17 cellular contexts compared by ENCODE assay signal in the genomic region with DNA sequence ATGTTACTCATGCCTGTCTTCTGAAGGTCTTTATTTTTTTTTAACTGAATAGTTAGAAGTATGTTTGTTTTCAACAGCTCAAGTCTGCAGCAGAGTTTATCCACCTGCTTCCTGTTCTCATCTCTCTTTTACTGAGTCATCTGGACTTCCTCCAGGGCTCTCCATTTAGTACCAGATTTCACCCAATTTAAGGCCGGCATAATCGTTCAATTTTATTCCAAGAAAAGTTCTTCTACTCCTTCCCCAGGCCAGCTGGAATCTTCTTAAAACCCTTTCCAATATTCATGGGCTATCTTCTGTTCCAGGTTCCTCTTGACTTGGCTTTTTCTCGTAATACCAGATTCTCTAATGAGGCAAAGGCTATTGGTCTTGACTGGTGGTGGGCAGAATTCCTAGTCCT.
DNase-seq lines count a peak whose midpoint lies in the region; ATAC-seq, FAIRE-seq and TF ChIP-seq lines count a peak whose summit lies in the region.
"Had no signal": no experiment of that assay in that cellular context is flagged by ENCODE, and none has a peak within 500 bp of the region (broad histone marks: within the 10 kb centered on the region; RNA-seq: fewer than 3 reads in every experiment).

No MANE protein-coding gene starts in this region.

- no peak overlapping the region for H3K27ac Mint-ChIP-seq in astrocyte (ENCODE audit: unreplicated experiment)
- H3K27ac Mint-ChIP-seq: activated naive CD8-positive, alpha-beta T cell had no signal

- H3K9me3 ChIP-seq in right atrium auricular region: peaks cover 0 to 8% of the 10 kb centered on the region in 2 donors
- no peaks in the 10 kb centered on the region for H3K9me3 ChIP-seq in astrocyte (ENCODE audit: insufficient read depth, low read depth, low read length)
- H3K9me3 ChIP-seq in heart right ventricle: peaks cover 0 to 14% (median 0%) of the 10 kb centered on the region in 11 donors

- intact Hi-C loops in Right ventricle myocardium superior (cut with DNase I) (no loop called here), heart right ventricle (cut with DNase I) (loop anchor here in 3 of 10 donors (10.0 kb wide), 1 partner anchor 451 kb away; no protein-coding TSS in a partner anchor), posterior cingulate gyrus (cut with DNase I) (loop anchor here (10.0 kb wide), 1 partner anchor 441 kb away; no protein-coding TSS in a partner anchor)

- no peaks in the 10 kb centered on the region for H3K36me3 Mint-ChIP-seq in astrocyte (ENCODE audit: low read depth, unreplicated experiment)
- H3K36me3 Mint-ChIP-seq: activated naive CD8-positive, alpha-beta T cell had no signal

- TF ChIP-seq CTCF in right atrium auricular region (IDR thresholded peaks at IDR 0.05) (no peak), astrocyte (IDR thresholded peaks at IDR 0.05; ENCODE audit: insufficient read depth, low read depth, low read length) (no peak), heart right ventricle (IDR thresholded peaks at IDR 0.05) (no peak), coronary artery (IDR thresholded peaks at IDR 0.05) (no peak)

- H3K4me1 Mint-ChIP-seq in astrocyte (ENCODE audit: low read depth, unreplicated experiment): no peaks in the 10 kb centered on the region

- ATAC-seq in Right ventricle myocardium superior (ENCODE audit: poor library complexity): peak; percentile 77
- ATAC-seq in heart right ventricle: peak; percentile 50 to 87 (median 77)
- ATAC-seq in HG03175 (IDR thresholded peaks at IDR 0.05; ENCODE audit: unreplicated experiment): no peak
- ATAC-seq: activated CD4-positive, CD25-positive, alpha-beta regulatory T cell treated with anti-CD3 and anti-CD28 coated beads, Interleukin-2, amount 50 U/mL, for 24 hours had no signal

- no peak for FAIRE-seq in astrocyte (lab: Jason Lieb, UNC)
- FAIRE-seq: D721Med had no signal

- H2AFZ ChIP-seq in astrocyte (ENCODE audit: low read depth, low read length): no peak overlapping the region

- H3K9me3 Mint-ChIP-seq in astrocyte (ENCODE audit: unreplicated experiment): no peaks in the 10 kb centered on the region

- H3K27me3 ChIP-seq in right atrium auricular region: no peaks in the 10 kb centered on the region
- no peaks in the 10 kb centered on the region for H3K27me3 ChIP-seq in astrocyte (ENCODE audit: insufficient read depth, low read length)
- H3K27me3 ChIP-seq in heart right ventricle: no peaks in the 10 kb centered on the region

- H3K4me3 Mint-ChIP-seq in astrocyte (ENCODE audit: unreplicated experiment): no peak overlapping the region
- H3K4me3 Mint-ChIP-seq: activated naive CD8-positive, alpha-beta T cell had no signal

- H3K79me2 ChIP-seq in astrocyte (ENCODE audit: insufficient read depth, low read length): no peaks in the 10 kb centered on the region

- H4K20me1 ChIP-seq in astrocyte (ENCODE audit: insufficient read depth, low read length): no peaks in the 10 kb centered on the region

- no peaks in the 10 kb centered on the region for H3K36me3 ChIP-seq in right atrium auricular region
- no peaks in the 10 kb centered on the region for H3K36me3 ChIP-seq in astrocyte (ENCODE audit: insufficient read depth, low read length)
- H3K36me3 ChIP-seq in heart right ventricle: no peaks in the 10 kb centered on the region

- H3K27me3 Mint-ChIP-seq in astrocyte (ENCODE audit: low read depth, unreplicated experiment): no peaks in the 10 kb centered on the region

- H3K4me3 ChIP-seq in right atrium auricular region: no peak overlapping the region
- no peak overlapping the region for H3K4me3 ChIP-seq in astrocyte (ENCODE audit: insufficient read depth, low read depth, low read length)
- no peak overlapping the region for H3K4me3 ChIP-seq in heart right ventricle
- H3K4me3 ChIP-seq in coronary artery: no peak overlapping the region
- H3K4me3 ChIP-seq: smooth muscle cell had no signal

- H3K27ac ChIP-seq in right atrium auricular region (peak overlapping the region in 1 of 2 donors; percentile 23), astrocyte (ENCODE audit: low read depth, low read length) (no peak overlapping the region), heart right ventricle (peak overlapping the region in 1 of 10 donors; percentile 5), coronary artery (no peak overlapping the region)

- no peaks in the 10 kb centered on the region for H3K4me1 ChIP-seq in right atrium auricular region
- no peaks in the 10 kb centered on the region for H3K4me1 ChIP-seq in astrocyte (ENCODE audit: insufficient read depth, low read length)
- peaks cover 0 to 21% (median 5%) of the 10 kb centered on the region in 9 donors for H3K4me1 ChIP-seq in heart right ventricle

- no peak overlapping the region for H3K9ac ChIP-seq in astrocyte (ENCODE audit: low read length)

- 58 to 59% methylated on average over 3 of the region's 3 CpGs for WGBS in heart right ventricle, 2 donors

- DNase-seq in Right ventricle myocardium superior: no peak
- no peak for DNase-seq in right atrium auricular region (ENCODE audit: low spot score)
- peak; percentile 70 for DNase-seq in astrocyte (ENCODE audit: low read depth)
- peak in 1 of 2 donors; percentile 48 for DNase-seq in heart right ventricle
- DNase-seq in posterior cingulate gyrus: no peak
- no peak for DNase-seq in HuH-7.5 (ENCODE audit: low spot score)
- no peak for DNase-seq in coronary artery (ENCODE audit: low spot score)
- DNase-seq: cerebellar nuclear complex, NCI-H1092, OCI-M1, substantia nigra, SW 1271 had no signal

- H3K4me2 ChIP-seq in astrocyte (ENCODE audit: low read length): no peak overlapping the region
- H3K4me2 ChIP-seq: smooth muscle cell had no signal
